In the genomic region with DNA sequence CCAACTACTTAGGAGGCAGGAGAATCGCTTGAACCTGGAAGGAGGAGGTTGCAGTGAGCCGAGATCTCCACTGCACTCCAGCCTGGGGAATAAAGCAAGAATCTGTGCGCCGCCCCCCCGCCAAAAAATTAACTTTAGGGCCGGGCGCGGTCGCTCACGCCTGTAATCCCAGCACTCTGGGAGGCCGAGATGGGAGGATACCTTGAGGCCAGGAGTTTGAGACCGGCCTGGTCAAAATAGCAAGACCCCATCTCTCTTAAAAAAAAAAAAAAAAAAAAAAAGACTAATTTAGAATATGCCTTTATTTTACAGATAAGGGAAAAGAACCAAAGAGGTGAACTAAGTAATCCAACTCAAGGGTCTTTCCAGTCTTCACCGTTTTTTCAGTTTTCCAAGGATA, we compare ENCODE assay signal across 1 cellular context.
TF ChIP-seq lines count a peak whose summit lies in the region.

No MANE protein-coding gene starts in this region.

TF ChIP-seq in endothelial cell of umbilical vein, 7 proteins besides CTCF, POLR2A, EP300 and RAD21:
- TF ChIP-seq EZH2 (IDR thresholded peaks at IDR 0.05; ENCODE audit: borderline replicate concordance, low read depth, low read length, severe bottlenecking) (no peak), GATA2 (IDR thresholded peaks at IDR 0.05; ENCODE audit: insufficient read depth, insufficient read length, low read depth, low read length) (no peak), JUN (IDR thresholded peaks at IDR 0.05; ENCODE audit: borderline replicate concordance, insufficient read depth, insufficient read length, low read depth) (no peak), FOS (IDR thresholded peaks at IDR 0.05; ENCODE audit: borderline replicate concordance, insufficient read depth, low read length) (no peak), POLR2AphosphoS5 (IDR thresholded peaks at IDR 0.05; ENCODE audit: insufficient read depth, low read depth, low read length) (no peak), MYC (IDR thresholded peaks at IDR 0.05; ENCODE audit: low read depth, low read length) (no peak)
- TF ChIP-seq, protein P1, sequence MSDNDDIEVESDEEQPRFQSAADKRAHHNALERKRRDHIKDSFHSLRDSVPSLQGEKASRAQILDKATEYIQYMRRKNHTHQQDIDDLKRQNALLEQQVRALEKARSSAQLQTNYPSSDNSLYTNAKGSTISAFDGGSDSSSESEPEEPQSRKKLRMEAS (IDR thresholded peaks at IDR 0.05; ENCODE audit: insufficient read depth, insufficient read length): no peak
